In genomic region chr5:57499262-57500050, GRCh38 we compare ENCODE assay signal across 8 cellular contexts. TPM values are rescaled to one million over a fixed set of nuclear protein-coding genes. Genes with fewer than 3 reads are reported as not detected.
DNase-seq lines count a peak whose midpoint lies in the region; ATAC-seq and TF ChIP-seq lines count a peak whose summit lies in the region.

No MANE protein-coding gene starts in this region.

- H3K9me3 Mint-ChIP-seq in CD14-positive monocyte: peaks cover 0 to 2% (median 0%) of the 10 kb centered on the region in 7 donors
- H3K9me3 Mint-ChIP-seq in activated T-helper 17 cell treated with anti-CD3 and anti-CD28 coated beads, Interleukin-2, amount 50 U/mL, for 72 hours: no peaks in the 10 kb centered on the region

- in situ Hi-C loops in GM13976 (cut with MboI; ENCODE audit: low sequenced_read_pairs, unreplicated experiment): loop anchor here (25.0 kb wide), 1 partner anchor 963 kb away; the partner anchor contains the start of gene PLK2

- H3K27me3 Mint-ChIP-seq in CD14-positive monocyte (ENCODE audit: low read depth in 3 of 3): peaks cover 0 to 1% (median 1%) of the 10 kb centered on the region in 3 donors
- H3K27me3 Mint-ChIP-seq in activated T-helper 17 cell treated with anti-CD3 and anti-CD28 coated beads, Interleukin-2, amount 50 U/mL, for 72 hours: no peaks in the 10 kb centered on the region

- peak; percentile 47 for TF ChIP-seq CTCF in CD14-positive monocyte (IDR thresholded peaks at IDR 0.05)
- TF ChIP-seq CTCF in GM13976 (IDR thresholded peaks at IDR 0.05; ENCODE audit: borderline replicate concordance, control extremely low read depth, extremely low read depth, insufficient read depth, missing control alignments): peak; percentile 29

- peaks cover 18% of the 10 kb centered on the region for H3K4me1 Mint-ChIP-seq in CD14-positive monocyte
- H3K4me1 Mint-ChIP-seq in activated T-helper 17 cell treated with anti-CD3 and anti-CD28 coated beads, Interleukin-2, amount 50 U/mL, for 72 hours: peaks cover 15% of the 10 kb centered on the region

- intact Hi-C loops in CD14-positive monocyte (cut with micrococcal nuclease): no loop called here
- intact Hi-C loops in Right ventricle myocardium superior (cut with DNase I): loop anchor here (5.0 to 10.0 kb wide), 3 partner anchors 278 to 968 kb away; no protein-coding TSS in a partner anchor

- ATAC-seq in HG02610 (IDR thresholded peaks at IDR 0.05; ENCODE audit: unreplicated experiment) (peak; percentile 78), Right ventricle myocardium superior (ENCODE audit: poor library complexity) (peak; percentile 72)
- peak; percentile 58 for ATAC-seq in activated T-helper 17 cell treated with anti-CD3 and anti-CD28 coated beads, Interleukin-2, amount 50 U/mL, for 72 hours (replicated peaks)

- DNase-seq in CD14-positive monocyte (ENCODE audit: low spot score): no peak
- peak; percentile 33 for DNase-seq in GM13976 (ENCODE audit: low spot score)
- peak; percentile 46 for DNase-seq in NAMALWA (ENCODE audit: low spot score)
- no peak for DNase-seq in Right ventricle myocardium superior
- DNase-seq in putamen (ENCODE audit: low spot score): peak; percentile 45
- no peak for DNase-seq in stimulated activated CD4-positive, alpha-beta T cell treated with anti-CD3 and anti-CD28 coated beads, Interleukin-4, amount 100 ng/mL, for 4 hours

- no peaks in the 10 kb centered on the region for H3K36me3 Mint-ChIP-seq in CD14-positive monocyte
- no peaks in the 10 kb centered on the region for H3K36me3 Mint-ChIP-seq in activated T-helper 17 cell treated with anti-CD3 and anti-CD28 coated beads, Interleukin-2, amount 50 U/mL, for 72 hours (ENCODE audit: low read depth)

- H3K27ac Mint-ChIP-seq in CD14-positive monocyte: no peak overlapping the region
- H3K27ac Mint-ChIP-seq in activated T-helper 17 cell treated with anti-CD3 and anti-CD28 coated beads, Interleukin-2, amount 50 U/mL, for 72 hours: no peak overlapping the region

- peak overlapping the region; percentile 64 to 83 for H3K4me3 Mint-ChIP-seq in CD14-positive monocyte
- H3K4me3 Mint-ChIP-seq in activated T-helper 17 cell treated with anti-CD3 and anti-CD28 coated beads, Interleukin-2, amount 50 U/mL, for 72 hours: peak overlapping the region; percentile 51

RNA-seq across cellular contexts. Expression of gene ACTBL2, which starts 16.8 kb away (rescaled TPM):
- polyA plus RNA-seq in CD14-positive monocyte: not detected
- not detected for total RNA-seq in activated T-helper 17 cell treated with anti-CD3 and anti-CD28 coated beads, Interleukin-2, amount 50 U/mL, for 72 hours
- not detected for total RNA-seq in Right ventricle myocardium superior

Comparison
In these comparisons a context has a peak if more than half of its experiments do, and no peak if none do; other contexts are left out.
1. DNase-seq: peak in GM13976 (single experiment), NAMALWA (single experiment) and putamen (single experiment); none in CD14-positive monocyte (single experiment), Right ventricle myocardium superior (single experiment) and stimulated activated CD4-positive, alpha-beta T cell treated with anti-CD3 and anti-CD28 coated beads, Interleukin-4, amount 100 ng/mL, for 4 hours (0 of 2).
2. Peak in every context shown above with its lines, with median percentiles within 50 percentile points of each other: ATAC-seq.